ENCODE assay signal across 9 cellular contexts in the genomic region with DNA sequence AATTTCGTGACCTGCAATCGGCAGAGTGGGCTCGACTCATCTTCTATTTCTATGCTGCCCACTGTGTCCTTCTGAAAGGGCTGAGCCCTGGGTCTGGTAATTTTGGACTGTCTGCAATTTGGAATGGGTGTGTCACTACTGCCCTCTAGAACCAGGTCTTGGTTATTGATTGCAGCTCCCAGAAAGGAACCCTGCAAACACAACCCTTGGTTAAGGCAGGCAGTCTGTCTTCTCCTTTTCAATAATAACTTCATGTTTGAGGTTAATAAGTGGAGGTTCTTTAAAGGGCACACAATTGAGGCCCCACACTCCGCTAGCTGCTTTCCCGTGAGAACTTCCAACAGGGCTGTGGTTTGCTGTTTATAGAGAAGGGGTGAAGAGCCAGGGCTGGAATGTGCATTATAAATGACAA.
DNase-seq lines count a peak whose midpoint lies in the region; ATAC-seq and TF ChIP-seq lines count a peak whose summit lies in the region.
"Had no signal": no experiment of that assay in that cellular context is flagged by ENCODE, and none has a peak within 500 bp of the region (broad histone marks: within the 10 kb centered on the region; RNA-seq: fewer than 3 reads in every experiment).

No MANE protein-coding gene starts in this region.

- in situ Hi-C loops in Panc1 (cut with HindIII; ENCODE audit: low pct_unique_long_range_greater_than_20kb, low sequenced_read_pairs) = no loop called here

- no peak overlapping the region for H3K4me3 ChIP-seq in Panc1 (ENCODE audit: low read depth in 2 of 2, low read length in 2 of 2)
- H3K4me3 ChIP-seq in body of pancreas = no peak overlapping the region

- BruUV-seq in Panc1 (replicated peaks; lab: Mats Ljungman, UMichigan) = no TSS peak

- H3K27me3 ChIP-seq in Panc1 (ENCODE audit: control insufficient read depth, insufficient read depth, low read length) (no peaks in the 10 kb centered on the region), body of pancreas (no peaks in the 10 kb centered on the region)

- TF ChIP-seq CTCF in Panc1 (IDR thresholded peaks at IDR 0.05) (peak; percentile 74), body of pancreas (IDR thresholded peaks at IDR 0.05) (no peak)

- peaks cover 14% of the 10 kb centered on the region for H3K4me1 ChIP-seq in Panc1 (ENCODE audit: control insufficient read depth, insufficient read depth, low read length)
- H3K4me1 ChIP-seq in body of pancreas = no peaks in the 10 kb centered on the region
- H3K4me1 ChIP-seq: parathyroid adenoma had no signal

- ATAC-seq in GM18499 (IDR thresholded peaks at IDR 0.05; ENCODE audit: insufficient read depth, unreplicated experiment) (peak; percentile 55), HG02571 (IDR thresholded peaks at IDR 0.05; ENCODE audit: unreplicated experiment) (peak; percentile 42), Panc1 (peak; percentile 73), body of pancreas (no peak)

- H3K9me3 ChIP-seq in Panc1 (ENCODE audit: control insufficient read depth, insufficient read depth, low read depth, low read length) (no peaks in the 10 kb centered on the region), body of pancreas (no peaks in the 10 kb centered on the region)

- CTCF ChIA-PET in Panc1 (lab: Charles Lee) = no interaction called here

- H3K36me3 ChIP-seq in Panc1 (ENCODE audit: control insufficient read depth, insufficient read depth, low read length) (no peaks in the 10 kb centered on the region), body of pancreas (replicated peaks in 1 of 2; ENCODE audit: insufficient read depth in 1 of 2, low read depth in 2 of 2) (no peaks in the 10 kb centered on the region)

- WGBS in body of pancreas, 2 donors = 64 to 75% methylated on average over 5 of the region's 5 CpGs

- DNase-seq in Panc1 (ENCODE audit: low read depth, low spot score) (no peak), globus pallidus (ENCODE audit: low spot score) (peak; percentile 21), NCI-H1436 (lab: John Stamatoyannopoulos, UW) (no peak), body of pancreas (no peak), HT-29 (ENCODE audit: low spot score) (no peak), dedifferentiated amniotic fluid mesenchymal stem cell (ENCODE audit: extremely low spot score) (no peak)

- no peak for TF ChIP-seq POLR2A in body of pancreas (IDR thresholded peaks at IDR 0.05)

- intact Hi-C loops in Panc1 (cut with micrococcal nuclease; ENCODE audit: unreplicated experiment) = no loop called here
- intact Hi-C loops in body of pancreas (cut with DNase I) = no loop called here

- POLR2A ChIA-PET in Panc1 (lab: Charles Lee) = no interaction called here

- H3K27ac ChIP-seq in Panc1 (ENCODE audit: low read length) (peak overlapping the region; percentile 13), body of pancreas (no peak overlapping the region)
- H3K27ac ChIP-seq: parathyroid adenoma had no signal
